15 cellular contexts compared by ENCODE assay signal in the genomic region with DNA sequence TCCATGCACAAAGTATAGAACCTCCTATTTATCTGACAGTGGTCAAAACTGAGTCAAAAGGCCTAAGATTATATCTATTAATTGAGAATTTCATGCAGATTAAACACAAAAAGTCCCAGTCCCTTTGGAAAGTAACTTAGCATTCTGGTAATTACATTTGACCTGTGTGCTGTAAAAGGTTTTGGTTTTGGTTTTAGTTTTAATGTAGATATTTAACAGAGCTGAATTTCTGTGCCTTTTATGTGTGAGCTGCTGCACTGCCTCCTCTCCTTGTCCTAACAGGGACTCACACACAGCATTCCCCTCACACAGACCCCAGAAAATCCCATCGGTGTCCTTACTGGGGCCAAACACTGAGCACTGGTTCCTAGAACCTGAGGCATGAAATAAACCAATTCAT. TPM values are rescaled to one million over a fixed set of nuclear protein-coding genes. Genes with fewer than 3 reads are reported as not detected.
DNase-seq lines count a peak whose midpoint lies in the region; ATAC-seq and TF ChIP-seq lines count a peak whose summit lies in the region.
"Had no signal": no experiment of that assay in that cellular context is flagged by ENCODE, and none has a peak within 500 bp of the region (broad histone marks: within the 10 kb centered on the region; RNA-seq: fewer than 3 reads in every experiment).

No MANE protein-coding gene starts in this region.

- TF ChIP-seq CTCF in osteoblast (IDR thresholded peaks at IDR 0.05; ENCODE audit: extremely low read depth, low read depth, low read length): no peak
- TF ChIP-seq CTCF in right atrium auricular region (IDR thresholded peaks at IDR 0.05): no peak

- H3K36me3 ChIP-seq in osteoblast (ENCODE audit: insufficient read depth, low read length) (no peaks in the 10 kb centered on the region), right atrium auricular region (no peaks in the 10 kb centered on the region)
- H3K36me3 ChIP-seq: colonic mucosa, esophagus squamous epithelium, vagina had no signal

- H3K27ac ChIP-seq in osteoblast (ENCODE audit: low read depth, low read length): no peak overlapping the region
- H3K27ac ChIP-seq in right atrium auricular region: no peak overlapping the region
- H3K27ac ChIP-seq: colonic mucosa, esophagus squamous epithelium, vagina had no signal

- peak; percentile 81 for ATAC-seq in GM18498 (IDR thresholded peaks at IDR 0.05; ENCODE audit: unreplicated experiment)
- ATAC-seq in GM19463 (IDR thresholded peaks at IDR 0.05; ENCODE audit: unreplicated experiment): peak; percentile 76
- peak; percentile 71 for ATAC-seq in HG02885 (IDR thresholded peaks at IDR 0.05; ENCODE audit: poor library complexity, unreplicated experiment)
- ATAC-seq in HG03521 (IDR thresholded peaks at IDR 0.05; ENCODE audit: unreplicated experiment): peak; percentile 67
- ATAC-seq: HCT116 had no signal

- no peak overlapping the region for H3K4me2 ChIP-seq in osteoblast (ENCODE audit: insufficient read depth, low read length)

- intact Hi-C loops in posterior vena cava (cut with DNase I): loop anchor here (2.0 to 10.0 kb wide), 4 partner anchors 252 to 582 kb away; partner anchors contain the start of gene ABCA1 (in 1 of the 2)

- no peaks in the 10 kb centered on the region for H4K20me1 ChIP-seq in osteoblast (ENCODE audit: insufficient read depth, low read length)

- no peaks in the 10 kb centered on the region for H3K79me2 ChIP-seq in osteoblast (ENCODE audit: insufficient read depth, low read length)

- peaks cover 9% of the 10 kb centered on the region for H3K4me1 ChIP-seq in osteoblast (ENCODE audit: insufficient read depth, low read length)
- no peaks in the 10 kb centered on the region for H3K4me1 ChIP-seq in right atrium auricular region
- H3K4me1 ChIP-seq: colonic mucosa had no signal

- no peaks in the 10 kb centered on the region for H3K9me3 ChIP-seq in osteoblast (ENCODE audit: low read depth, low read length)
- H3K9me3 ChIP-seq in right atrium auricular region: no peaks in the 10 kb centered on the region
- H3K9me3 ChIP-seq: colonic mucosa, esophagus squamous epithelium, vagina had no signal

- H3K27me3 ChIP-seq in osteoblast (ENCODE audit: insufficient read depth, low read length) (no peaks in the 10 kb centered on the region), right atrium auricular region (no peaks in the 10 kb centered on the region)
- H3K27me3 ChIP-seq: colonic mucosa, esophagus squamous epithelium, vagina had no signal

- no peak overlapping the region for H2AFZ ChIP-seq in osteoblast (ENCODE audit: low read length)

- H3K4me3 ChIP-seq in osteoblast (ENCODE audit: insufficient read depth, low read length) (no peak overlapping the region), right atrium auricular region (no peak overlapping the region)
- H3K4me3 ChIP-seq: colonic mucosa, esophagus squamous epithelium, lung, vagina had no signal

- no peak for DNase-seq in posterior vena cava (ENCODE audit: low spot score)
- DNase-seq in DMS79 (lab: John Stamatoyannopoulos, UW): no peak
- no peak for DNase-seq in osteoblast (ENCODE audit: insufficient read length, low spot score, missing footprints)
- no peak for DNase-seq in right atrium auricular region (ENCODE audit: low spot score)
- DNase-seq: activated CD8-positive, alpha-beta memory T cell treated with anti-CD3 and anti-CD28 coated beads, Interleukin-2, amount 50 U/mL, for 4 hours; colonic mucosa; esophagus squamous epithelium; NCI-H69 had no signal

RNA-seq across cellular contexts. Expression of gene FSD1L, which starts 31.0 kb away (rescaled TPM):
- total RNA-seq in posterior vena cava: 1 to 10 TPM; 5.5 to 8.7 TPM
- total RNA-seq in osteoblast: 6.5 and 7.1 TPM in 2 replicates
- total RNA-seq in right atrium auricular region: 1 to 10 TPM; 1.6 to 1.7 TPM
